30 cellular contexts compared by ENCODE assay signal in genomic region chr5:124436294-124436693, GRCh38.
DNase-seq lines count a peak whose midpoint lies in the region; ATAC-seq, FAIRE-seq and TF ChIP-seq lines count a peak whose summit lies in the region.
"Had no signal": no experiment of that assay in that cellular context is flagged by ENCODE, and none has a peak within 500 bp of the region (broad histone marks: within the 10 kb centered on the region; RNA-seq: fewer than 3 reads in every experiment).

No MANE protein-coding gene starts in this region.

- no peak overlapping the region for H3K4me3 Mint-ChIP-seq in activated T-helper 17 cell treated with anti-CD3 and anti-CD28 coated beads, Interleukin-2, amount 50 U/mL, for 72 hours
- H3K4me3 Mint-ChIP-seq: activated CD4-positive, alpha-beta T cell treated with anti-CD3 and anti-CD28 coated beads, Interleukin-2, amount 10 ng/mL, durations not matched to agents 24 days and 14 days; activated naive CD8-positive, alpha-beta T cell treated with anti-CD3 and anti-CD28 coated beads for 36 hours; CD4-positive, alpha-beta memory T cell; WTC11 had no signal

- no peak overlapping the region for H3K4me3 ChIP-seq in bronchial epithelial cell (ENCODE audit: low read depth, low read length)
- no peak overlapping the region for H3K4me3 ChIP-seq in fibroblast of the aortic adventitia (ENCODE audit: low read depth, low read length)
- no peak overlapping the region for H3K4me3 ChIP-seq in osteoblast (ENCODE audit: insufficient read depth, low read length)
- H3K4me3 ChIP-seq: A549, GM12878, SJSA1, tibial nerve had no signal

- TF ChIP-seq CTCF in bronchial epithelial cell (IDR thresholded peaks at IDR 0.05; ENCODE audit: insufficient read depth, low read length, severe bottlenecking) (no peak), fibroblast of the aortic adventitia (IDR thresholded peaks at IDR 0.05; ENCODE audit: insufficient read depth, low read length) (no peak), osteoblast (IDR thresholded peaks at IDR 0.05; ENCODE audit: extremely low read depth, low read depth, low read length) (no peak)

- H2AFZ ChIP-seq in osteoblast (ENCODE audit: low read length), result no peak overlapping the region

- no peak overlapping the region for H3K4me2 ChIP-seq in osteoblast (ENCODE audit: insufficient read depth, low read length)
- H3K4me2 ChIP-seq: A549 had no signal

- peak; percentile 13 for DNase-seq in Daoy (ENCODE audit: low read depth)
- DNase-seq in LHCN-M2 (ENCODE audit: low read depth), result peak; percentile 75
- DNase-seq in bronchial epithelial cell (ENCODE audit: low read depth), result peak; percentile 4
- peak; percentile 8 for DNase-seq in fibroblast of the aortic adventitia (ENCODE audit: low read depth)
- no peak for DNase-seq in islet precursor cell
- DNase-seq in osteoblast (ENCODE audit: insufficient read length, low spot score, missing footprints), result no peak
- DNase-seq: activated CD4-positive, alpha-beta T cell treated with anti-CD3 and anti-CD28 coated beads, Interleukin-2, amount 10 ng/mL, durations not matched to agents 24 days and 14 days; activated gamma-delta T cell; activated naive CD8-positive, alpha-beta T cell treated with anti-CD3 and anti-CD28 coated beads for 36 hours; activated T-cell treated with anti-CD3 and anti-CD28 coated beads, Interleukin-2, amount 50 U/mL, for 1 hour; CD4-positive, alpha-beta memory T cell; H7; head of caudate nucleus; kidney; left ventricle myocardium superior; NCI-H1048; NCI-H1694 treated with DMSO at 0.1 percent for 48 hours; NCI-H446 treated with DMSO at 0.1 percent for 48 hours; right cardiac atrium; RPMI8226; stimulated activated CD4-positive, alpha-beta T cell treated with anti-CD3 and anti-CD28 coated beads, Interleukin-2, amount 100 ng/mL, for 24 hours had no signal

- no peaks in the 10 kb centered on the region for H3K4me1 Mint-ChIP-seq in activated T-helper 17 cell treated with anti-CD3 and anti-CD28 coated beads, Interleukin-2, amount 50 U/mL, for 72 hours
- H3K4me1 Mint-ChIP-seq: activated CD4-positive, alpha-beta T cell treated with anti-CD3 and anti-CD28 coated beads, Interleukin-2, amount 10 ng/mL, durations not matched to agents 24 days and 14 days; activated naive CD8-positive, alpha-beta T cell treated with anti-CD3 and anti-CD28 coated beads for 36 hours; CD4-positive, alpha-beta memory T cell had no signal

- no peaks in the 10 kb centered on the region for H3K27me3 Mint-ChIP-seq in activated T-helper 17 cell treated with anti-CD3 and anti-CD28 coated beads, Interleukin-2, amount 50 U/mL, for 72 hours
- H3K27me3 Mint-ChIP-seq: activated CD4-positive, alpha-beta T cell treated with anti-CD3 and anti-CD28 coated beads, Interleukin-2, amount 10 ng/mL, durations not matched to agents 24 days and 14 days; activated naive CD8-positive, alpha-beta T cell treated with anti-CD3 and anti-CD28 coated beads for 36 hours; CD4-positive, alpha-beta memory T cell had no signal

- H3K9me3 ChIP-seq in osteoblast (ENCODE audit: low read depth, low read length), result no peaks in the 10 kb centered on the region
- H3K9me3 ChIP-seq: neutrophil, SJSA1 had no signal

- H3K36me3 ChIP-seq in bronchial epithelial cell (ENCODE audit: control insufficient read depth, insufficient read depth, low read length) (no peaks in the 10 kb centered on the region), osteoblast (ENCODE audit: insufficient read depth, low read length) (no peaks in the 10 kb centered on the region)
- H3K36me3 ChIP-seq: neutrophil, SJSA1, tibial nerve had no signal

- H3K36me3 Mint-ChIP-seq in activated T-helper 17 cell treated with anti-CD3 and anti-CD28 coated beads, Interleukin-2, amount 50 U/mL, for 72 hours (ENCODE audit: low read depth), result no peaks in the 10 kb centered on the region
- H3K36me3 Mint-ChIP-seq: activated naive CD8-positive, alpha-beta T cell treated with anti-CD3 and anti-CD28 coated beads for 36 hours; CD4-positive, alpha-beta memory T cell had no signal

- H4K20me1 ChIP-seq in osteoblast (ENCODE audit: insufficient read depth, low read length), result no peaks in the 10 kb centered on the region

- H3K27me3 ChIP-seq in bronchial epithelial cell (ENCODE audit: control insufficient read depth, insufficient read depth, low read length), result no peaks in the 10 kb centered on the region
- no peaks in the 10 kb centered on the region for H3K27me3 ChIP-seq in osteoblast (ENCODE audit: insufficient read depth, low read length)
- H3K27me3 ChIP-seq: neutrophil, SJSA1, tibial nerve had no signal

- FAIRE-seq in bronchial epithelial cell (lab: Jason Lieb, UNC), result no peak
- FAIRE-seq: A549, GM12878, kidney had no signal

- TF ChIP-seq POLR2A in GM18505 (IDR thresholded peaks at IDR 0.05; ENCODE audit: borderline replicate concordance, extremely low read depth, insufficient read depth, insufficient read length), result no peak

- no peak for ATAC-seq in GM18505 (IDR thresholded peaks at IDR 0.05; ENCODE audit: unreplicated experiment)
- ATAC-seq in activated T-helper 17 cell treated with anti-CD3 and anti-CD28 coated beads, Interleukin-2, amount 50 U/mL, for 72 hours (replicated peaks), result no peak
- ATAC-seq: A549, GM12878, left ventricle myocardium superior, right cardiac atrium, WTC11 had no signal

- H3K79me2 ChIP-seq in osteoblast (ENCODE audit: insufficient read depth, low read length), result no peaks in the 10 kb centered on the region

- H3K27ac Mint-ChIP-seq in activated T-helper 17 cell treated with anti-CD3 and anti-CD28 coated beads, Interleukin-2, amount 50 U/mL, for 72 hours, result no peak overlapping the region
- H3K27ac Mint-ChIP-seq: activated CD4-positive, alpha-beta T cell treated with anti-CD3 and anti-CD28 coated beads, Interleukin-2, amount 10 ng/mL, durations not matched to agents 24 days and 14 days; activated naive CD8-positive, alpha-beta T cell treated with anti-CD3 and anti-CD28 coated beads for 36 hours; CD4-positive, alpha-beta memory T cell; WTC11 had no signal

- no peak overlapping the region for H3K27ac ChIP-seq in osteoblast (ENCODE audit: low read depth, low read length)
- H3K27ac ChIP-seq: A549, HL-60, neutrophil, SJSA1, tibial nerve had no signal

- H3K4me1 ChIP-seq in osteoblast (ENCODE audit: insufficient read depth, low read length), result no peaks in the 10 kb centered on the region
- H3K4me1 ChIP-seq: A549, SJSA1, tibial nerve had no signal

- H3K9me3 Mint-ChIP-seq in activated T-helper 17 cell treated with anti-CD3 and anti-CD28 coated beads, Interleukin-2, amount 50 U/mL, for 72 hours, result peaks cover 10% of the 10 kb centered on the region

Comparison
In these comparisons a context has a peak if more than half of its experiments do, and no peak if none do; other contexts are left out.
1. DNase-seq: peak in Daoy (single experiment), LHCN-M2 (single experiment), bronchial epithelial cell (single experiment) and fibroblast of the aortic adventitia (single experiment); none in islet precursor cell (single experiment) and osteoblast (single experiment).